Comparison of ENCODE assay signal across 22 cellular contexts in the genomic region with DNA sequence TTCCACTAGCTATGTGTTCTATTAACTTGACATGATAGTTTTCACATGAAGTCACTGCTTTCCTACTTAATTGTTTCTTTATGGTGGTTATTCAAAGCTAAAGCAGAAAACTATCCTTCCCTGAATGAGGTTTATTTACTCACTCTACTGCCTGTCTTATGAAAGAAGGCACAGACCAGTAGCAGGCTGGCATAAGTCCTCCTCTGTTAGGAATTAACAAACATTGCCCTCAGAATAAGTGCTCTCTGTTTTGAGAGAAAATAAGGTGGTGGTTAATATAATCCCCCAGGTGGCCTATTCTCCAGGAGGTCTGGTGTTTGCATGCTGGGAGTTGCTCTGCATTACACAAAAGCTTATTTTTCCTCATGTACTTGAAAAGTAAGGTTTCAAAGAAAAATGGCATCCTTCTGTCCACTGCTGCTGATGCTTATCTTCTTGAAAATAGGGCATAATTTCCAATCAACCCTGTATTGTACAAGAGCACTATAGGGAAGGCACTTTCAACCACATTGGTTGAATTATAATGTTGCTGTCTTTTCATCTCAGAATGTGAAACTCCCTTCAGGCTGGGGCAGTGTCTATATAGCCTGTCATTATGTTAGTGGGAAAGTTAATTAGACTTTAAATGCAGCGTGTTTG.
DNase-seq lines count a peak whose midpoint lies in the region; ATAC-seq, FAIRE-seq and TF ChIP-seq lines count a peak whose summit lies in the region.
"Had no signal": no experiment of that assay in that cellular context is flagged by ENCODE, and none has a peak within 500 bp of the region (broad histone marks: within the 10 kb centered on the region; RNA-seq: fewer than 3 reads in every experiment).

No MANE protein-coding gene starts in this region.

- no peak overlapping the region for H3K27ac Mint-ChIP-seq in activated T-helper 1 cell treated with anti-CD3 and anti-CD28 coated beads, Interleukin-12 subunit alpha, Interleukin-12 subunit beta, Interleukin-2, Interleukin-4 antibody, amounts not matched to agents 30 ng/mL and 10 ng/mL and 1 ng/mL, durations not matched to agents 14 hours and 24 hours and 36 hours
- H3K27ac Mint-ChIP-seq: IgD-negative memory B cell; naive thymus-derived CD8-positive, alpha-beta T cell; stimulated activated naive CD8-positive, alpha-beta T cell treated with anti-CD3 and anti-CD28 coated beads, Interleukin-15, amount 100 ng/mL, for 72 hours; type B pancreatic cell had no signal

- no peaks in the 10 kb centered on the region for H3K36me3 Mint-ChIP-seq in activated T-helper 1 cell treated with anti-CD3 and anti-CD28 coated beads, Interleukin-12 subunit alpha, Interleukin-12 subunit beta, Interleukin-2, Interleukin-4 antibody, amounts not matched to agents 30 ng/mL and 10 ng/mL and 1 ng/mL, durations not matched to agents 14 hours and 24 hours and 36 hours (ENCODE audit: low read depth)

- peaks cover 2% of the 10 kb centered on the region for H3K27me3 Mint-ChIP-seq in activated T-helper 1 cell treated with anti-CD3 and anti-CD28 coated beads, Interleukin-12 subunit alpha, Interleukin-12 subunit beta, Interleukin-2, Interleukin-4 antibody, amounts not matched to agents 30 ng/mL and 10 ng/mL and 1 ng/mL, durations not matched to agents 14 hours and 24 hours and 36 hours (ENCODE audit: insufficient read depth)
- H3K27me3 Mint-ChIP-seq: stimulated activated naive CD8-positive, alpha-beta T cell treated with anti-CD3 and anti-CD28 coated beads, Interleukin-15, amount 100 ng/mL, for 72 hours; type B pancreatic cell had no signal

- CTCF ChIA-PET in GM10248 (lab: Yijun Ruan, JAX) = interaction anchor here (2.1 to 3.1 kb wide), 3 partner anchors 8 to 11 kb away, joined by 7 to 14 read pairs (median 10); no protein-coding TSS in a partner anchor

- FAIRE-seq in endometrium (lab: Jason Lieb, UNC) = peak; percentile 92
- FAIRE-seq: GM12891, kidney had no signal

- POLR2A ChIA-PET in GM10248 (lab: Yijun Ruan, JAX) = no interaction called here

- H3K4me3 Mint-ChIP-seq in activated T-helper 1 cell treated with anti-CD3 and anti-CD28 coated beads, Interleukin-12 subunit alpha, Interleukin-12 subunit beta, Interleukin-2, Interleukin-4 antibody, amounts not matched to agents 30 ng/mL and 10 ng/mL and 1 ng/mL, durations not matched to agents 14 hours and 24 hours and 36 hours = no peak overlapping the region
- H3K4me3 Mint-ChIP-seq: naive thymus-derived CD8-positive, alpha-beta T cell; stimulated activated naive CD8-positive, alpha-beta T cell treated with anti-CD3 and anti-CD28 coated beads, Interleukin-15, amount 100 ng/mL, for 72 hours; type B pancreatic cell had no signal

- peak; percentile 7 for DNase-seq in NCI-H2107 treated with DMSO at 0.1 percent for 48 hours (lab: John Stamatoyannopoulos, UW; ENCODE audit: unreplicated experiment)
- no peak for DNase-seq in NCI-H2107 (lab: John Stamatoyannopoulos, UW)
- peak; percentile 87 for DNase-seq in NCI-H69 (lab: John Stamatoyannopoulos, UW)
- no peak for DNase-seq in activated T-helper 1 cell treated with anti-CD3 and anti-CD28 coated beads, Interleukin-12 subunit alpha, Interleukin-12 subunit beta, Interleukin-2, Interleukin-4 antibody, amounts not matched to agents 30 ng/mL and 10 ng/mL and 1 ng/mL, durations not matched to agents 14 hours and 24 hours and 36 hours (ENCODE audit: low spot score)
- no peak for DNase-seq in GM10248 (ENCODE audit: extremely low spot score)
- DNase-seq in effector CD4-positive, alpha-beta T cell = no peak
- DNase-seq: 8988T; BE2C; gastrocnemius medialis; kidney; MM.1S; naive thymus-derived CD8-positive, alpha-beta T cell; NCI-H2171 treated with DMSO at 0.1 percent for 48 hours; posterior cingulate gyrus; stimulated activated CD4-positive, alpha-beta T cell treated with anti-CD3 and anti-CD28 coated beads, Interleukin-2, amount 100 ng/mL, for 48 hours; stimulated activated naive CD8-positive, alpha-beta T cell treated with anti-CD3 and anti-CD28 coated beads, Interleukin-15, amount 100 ng/mL, for 72 hours had no signal

- H3K4me1 Mint-ChIP-seq in activated T-helper 1 cell treated with anti-CD3 and anti-CD28 coated beads, Interleukin-12 subunit alpha, Interleukin-12 subunit beta, Interleukin-2, Interleukin-4 antibody, amounts not matched to agents 30 ng/mL and 10 ng/mL and 1 ng/mL, durations not matched to agents 14 hours and 24 hours and 36 hours (ENCODE audit: low read depth) = no peaks in the 10 kb centered on the region
- H3K4me1 Mint-ChIP-seq: IgD-negative memory B cell; naive thymus-derived CD8-positive, alpha-beta T cell; stimulated activated naive CD8-positive, alpha-beta T cell treated with anti-CD3 and anti-CD28 coated beads, Interleukin-15, amount 100 ng/mL, for 72 hours had no signal

- H3K9me3 Mint-ChIP-seq in activated T-helper 1 cell treated with anti-CD3 and anti-CD28 coated beads, Interleukin-12 subunit alpha, Interleukin-12 subunit beta, Interleukin-2, Interleukin-4 antibody, amounts not matched to agents 30 ng/mL and 10 ng/mL and 1 ng/mL, durations not matched to agents 14 hours and 24 hours and 36 hours = peaks cover 4% of the 10 kb centered on the region
- H3K9me3 Mint-ChIP-seq: type B pancreatic cell had no signal

- TF ChIP-seq CTCF in GM10248 (IDR thresholded peaks at IDR 0.05; ENCODE audit: control extremely low read depth, extremely low read depth, low read depth, missing control alignments) = no peak

- intact Hi-C loops in activated T-helper 1 cell treated with anti-CD3 and anti-CD28 coated beads, Interleukin-12 subunit alpha, Interleukin-12 subunit beta, Interleukin-2, Interleukin-4 antibody, amounts not matched to agents 30 ng/mL and 10 ng/mL and 1 ng/mL, durations not matched to agents 14 hours and 24 hours and 36 hours (cut with micrococcal nuclease) = no loop called here

- no peak for ATAC-seq in activated CD4-positive, CD25-positive, alpha-beta regulatory T cell treated with anti-CD3 and anti-CD28 coated beads, Interleukin-2, amount 50 U/mL, for 24 hours
- ATAC-seq: gastrocnemius medialis; HCT116; naive thymus-derived CD8-positive, alpha-beta T cell; stimulated activated naive CD8-positive, alpha-beta T cell treated with anti-CD3 and anti-CD28 coated beads, Interleukin-15, amount 100 ng/mL, for 72 hours had no signal

Comparison
In these comparisons a context has a peak if more than half of its experiments do, and no peak if none do; other contexts are left out.
1. DNase-seq: peak in NCI-H2107 treated with DMSO at 0.1 percent for 48 hours (single experiment) and NCI-H69 (single experiment); none in NCI-H2107 (single experiment), activated T-helper 1 cell treated with anti-CD3 and anti-CD28 coated beads, Interleukin-12 subunit alpha, Interleukin-12 subunit beta, Interleukin-2, Interleukin-4 antibody, amounts not matched to agents 30 ng/mL and 10 ng/mL and 1 ng/mL, durations not matched to agents 14 hours and 24 hours and 36 hours (single experiment), GM10248 (single experiment) and effector CD4-positive, alpha-beta T cell (single experiment).